Comparison of ENCODE assay signal across 24 cellular contexts in the genomic region with DNA sequence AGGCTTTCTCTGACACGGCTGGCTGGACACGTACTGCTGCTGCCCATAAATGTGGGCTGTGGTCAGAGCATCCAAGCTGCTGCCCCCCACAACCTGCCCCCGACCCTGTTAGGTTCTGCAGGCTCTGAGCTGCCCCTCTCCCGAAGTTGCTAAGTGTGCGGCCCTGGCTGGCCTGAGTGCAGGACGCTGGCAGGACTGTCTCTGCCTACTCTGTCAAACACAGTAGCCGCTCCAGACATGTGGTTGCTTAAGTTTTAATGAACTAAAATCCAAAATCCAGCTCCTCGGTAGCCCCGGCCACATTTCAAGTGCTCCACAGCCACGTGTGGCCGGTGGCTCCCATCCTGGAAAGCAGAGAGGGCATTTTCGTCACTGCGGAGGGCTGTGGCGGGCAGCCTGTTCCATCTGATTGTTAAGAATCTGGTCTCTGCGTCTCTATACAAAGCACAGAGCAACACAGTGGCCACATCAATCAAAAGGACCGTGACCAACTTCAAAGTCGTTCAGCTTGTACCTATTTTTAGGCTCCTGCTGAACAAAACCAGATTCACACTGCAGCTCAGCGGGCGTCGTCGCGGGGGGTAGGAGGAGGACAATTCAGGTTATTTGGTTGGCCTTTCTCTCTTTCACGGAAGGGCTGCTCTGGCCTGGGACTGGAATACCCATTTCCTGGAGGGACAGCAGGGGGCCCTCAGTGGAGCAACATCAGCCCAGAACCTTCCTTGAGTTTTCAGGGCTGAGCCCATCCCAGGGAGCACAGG.
DNase-seq lines count a peak whose midpoint lies in the region; ATAC-seq and TF ChIP-seq lines count a peak whose summit lies in the region.
"Had no signal": no experiment of that assay in that cellular context is flagged by ENCODE, and none has a peak within 500 bp of the region (broad histone marks: within the 10 kb centered on the region; RNA-seq: fewer than 3 reads in every experiment).

No MANE protein-coding gene starts in this region.

- TF ChIP-seq CTCF in thyroid gland (IDR thresholded peaks at IDR 0.05) = no peak
- TF ChIP-seq CTCF in lower lobe of right lung (IDR thresholded peaks at IDR 0.05) = no peak

- peak; percentile 76 for ATAC-seq in Right ventricle myocardium inferior
- ATAC-seq in right cardiac atrium = no peak
- ATAC-seq in lower lobe of right lung = no peak
- ATAC-seq in HG03045 (IDR thresholded peaks at IDR 0.05; ENCODE audit: unreplicated experiment) = no peak
- ATAC-seq: activated CD8-positive, alpha-beta T cell treated with anti-CD3 and anti-CD28 coated beads, Interleukin-2, amount 10 ng/mL, durations not matched to agents 7 days and 5 days; HCT116 had no signal

- DNase-seq in Right ventricle myocardium inferior (ENCODE audit: missing footprints) (no peak), right cardiac atrium (no peak), astrocyte of the hippocampus (ENCODE audit: low read depth, low spot score) (peak; percentile 18), iPS-NIHi7 (ENCODE audit: extremely low spot score) (peak; percentile 79), thyroid gland (no peak), lower lobe of right lung (no peak)
- DNase-seq: activated CD8-positive, alpha-beta T cell treated with anti-CD3 and anti-CD28 coated beads, Interleukin-2, amount 10 ng/mL, durations not matched to agents 7 days and 5 days; central memory CD4-positive, alpha-beta T cell; effector CD8-positive, alpha-beta T cell; head of caudate nucleus; kidney glomerular epithelial cell; NCI-H1694; NCI-H226; NK-92 treated with Interleukin-12 subunit alpha and Interleukin-12 subunit beta, amount 100 ng/mL, for 24 hours; stimulated activated CD4-positive, alpha-beta T cell treated with anti-CD3 and anti-CD28 coated beads, Interleukin-4, amount 100 ng/mL, for 4 hours; stimulated activated CD8-positive, alpha-beta memory T cell treated with anti-CD3 and anti-CD28 coated beads, Interleukin-4, amount 100 ng/mL, for 48 hours; WERI-Rb-1 had no signal

- H3K36me3 ChIP-seq in stomach smooth muscle (ENCODE audit: control insufficient read depth in 2 of 2, insufficient read depth in 2 of 2, low read length in 2 of 2) (peaks cover 10 to 29% of the 10 kb centered on the region in 2 donors), thyroid gland (peaks cover 39 to 51% of the 10 kb centered on the region in 2 donors), lower lobe of right lung (peaks cover 86% of the 10 kb centered on the region)

- no peak overlapping the region for H3K4me3 ChIP-seq in right cardiac atrium (ENCODE audit: low read length)
- H3K4me3 ChIP-seq in stomach smooth muscle (ENCODE audit: low read length in 2 of 2) = peak overlapping the region in 1 of 2 donors; percentile 22
- H3K4me3 ChIP-seq in thyroid gland (replicated peaks in 1 of 3) = no peak overlapping the region
- no peak overlapping the region for H3K4me3 ChIP-seq in lower lobe of right lung
- H3K4me3 ChIP-seq: skin epidermis, thoracic aorta had no signal

- H3K9ac ChIP-seq in stomach smooth muscle (ENCODE audit: low read length in 2 of 2) = peak overlapping the region in 1 of 2 donors; percentile 21
- H3K9ac ChIP-seq: parathyroid adenoma had no signal

- H3K27me3 ChIP-seq in right cardiac atrium (ENCODE audit: control insufficient read depth, insufficient read depth) = no peaks in the 10 kb centered on the region
- H3K27me3 ChIP-seq in stomach smooth muscle (ENCODE audit: control insufficient read depth in 1 of 2, insufficient read depth in 2 of 2, low read length in 2 of 2) = no peaks in the 10 kb centered on the region
- no peaks in the 10 kb centered on the region for H3K27me3 ChIP-seq in thyroid gland
- H3K27me3 ChIP-seq in lower lobe of right lung (ENCODE audit: low read depth) = no peaks in the 10 kb centered on the region

- no peak for TF ChIP-seq POLR2A in thyroid gland (IDR thresholded peaks at IDR 0.05)

- WGBS in right cardiac atrium = 78% methylated on average over 23 of the region's 23 CpGs
- 89 to 90% methylated on average over 19 to 23 of the region's 23 CpGs for WGBS in thyroid gland, 2 donors

- H3K27ac ChIP-seq in right cardiac atrium (ENCODE audit: low read length) (no peak overlapping the region), stomach smooth muscle (ENCODE audit: low read length) (peak overlapping the region; percentile 37), thyroid gland (no peak overlapping the region), lower lobe of right lung (no peak overlapping the region)
- H3K27ac ChIP-seq: 22Rv1, parathyroid adenoma, thoracic aorta, WERI-Rb-1 had no signal

- intact Hi-C loops in Right ventricle myocardium inferior (cut with DNase I) = no loop called here
- intact Hi-C loops in right cardiac atrium (cut with DNase I) = no loop called here
- intact Hi-C loops in thyroid gland (cut with DNase I) = no loop called here
- intact Hi-C loops in lower lobe of right lung (cut with DNase I) = no loop called here

- H3K4me1 ChIP-seq in right cardiac atrium (ENCODE audit: control insufficient read depth, insufficient read depth, low read length) (no peaks in the 10 kb centered on the region), stomach smooth muscle (ENCODE audit: control insufficient read depth, insufficient read depth, low read length) (peaks cover 37% of the 10 kb centered on the region), thyroid gland (no peaks in the 10 kb centered on the region), lower lobe of right lung (no peaks in the 10 kb centered on the region)
- H3K4me1 ChIP-seq: parathyroid adenoma had no signal

- H3K9me3 ChIP-seq in right cardiac atrium (ENCODE audit: control insufficient read depth, low read length) (no peaks in the 10 kb centered on the region), stomach smooth muscle (ENCODE audit: control insufficient read depth in 2 of 2, low read length in 2 of 2) (no peaks in the 10 kb centered on the region), thyroid gland (no peaks in the 10 kb centered on the region), lower lobe of right lung (no peaks in the 10 kb centered on the region)
- H3K9me3 ChIP-seq: thoracic aorta had no signal

Comparison
In these comparisons a context has a peak if more than half of its experiments do, and no peak if none do; other contexts are left out.
1. DNase-seq: peak in astrocyte of the hippocampus (single experiment) and iPS-NIHi7 (single experiment); none in Right ventricle myocardium inferior (single experiment), right cardiac atrium (0 of 3), thyroid gland (0 of 2) and lower lobe of right lung (single experiment).